10 cellular contexts compared by ENCODE assay signal in genomic region chr5:68196876-68197275, GRCh38. TPM values are rescaled to one million over a fixed set of nuclear protein-coding genes. Genes with fewer than 3 reads are reported as not detected.
DNase-seq lines count a peak whose midpoint lies in the region; ATAC-seq, FAIRE-seq and TF ChIP-seq lines count a peak whose summit lies in the region.
"Had no signal": no experiment of that assay in that cellular context is flagged by ENCODE, and none has a peak within 500 bp of the region (broad histone marks: within the 10 kb centered on the region; RNA-seq: fewer than 3 reads in every experiment).

No MANE protein-coding gene starts in this region.

- WGBS in heart right ventricle, 2 donors, result 94% methylated on average over 6 of the region's 6 CpGs

- ATAC-seq in GM18499 (IDR thresholded peaks at IDR 0.05; ENCODE audit: insufficient read depth, unreplicated experiment) (peak; percentile 88), GM21529 (IDR thresholded peaks at IDR 0.05; ENCODE audit: unreplicated experiment) (peak; percentile 96), HG03469 (IDR thresholded peaks at IDR 0.05; ENCODE audit: unreplicated experiment) (peak; percentile 98), heart right ventricle (peak in 7 of 8 donors; percentile 57 to 82 (median 67))

- H3K36me3 ChIP-seq in heart right ventricle (no peaks in the 10 kb centered on the region), kidney (ENCODE audit: control insufficient read depth in 1 of 2, insufficient read depth in 2 of 2, low read length in 2 of 2) (no peaks in the 10 kb centered on the region)

- H3K27me3 ChIP-seq in heart right ventricle, result no peaks in the 10 kb centered on the region
- H3K27me3 ChIP-seq: dorsolateral prefrontal cortex had no signal

- peak overlapping the region in 2 of 10 donors; percentile 24 to 76 for H3K27ac ChIP-seq in heart right ventricle
- H3K27ac ChIP-seq in kidney (ENCODE audit: low read depth in 2 of 2, low read length in 2 of 2), result no peak overlapping the region

- intact Hi-C loops in heart right ventricle (cut with DNase I), result no loop called here
- intact Hi-C loops in kidney (cut with DNase I), result no loop called here

- no peak for TF ChIP-seq CTCF in heart right ventricle (IDR thresholded peaks at IDR 0.05)
- TF ChIP-seq CTCF in kidney (IDR thresholded peaks at IDR 0.05; ENCODE audit: borderline replicate concordance, extremely low read depth, insufficient read depth), result no peak

- H3K9me3 ChIP-seq in heart right ventricle (no peaks in the 10 kb centered on the region), kidney (ENCODE audit: control insufficient read depth in 1 of 2, low read length in 2 of 2) (no peaks in the 10 kb centered on the region)

- DNase-seq in heart right ventricle (peak in 1 of 2 donors; percentile 34), NK-92 (lab: John Stamatoyannopoulos, UW; ENCODE audit: unreplicated experiment) (no peak), kidney (no peak), NCI-H526 treated with DMSO at 0.1 percent for 48 hours (lab: John Stamatoyannopoulos, UW) (no peak)
- no peak for DNase-seq in NK-92 treated with Interleukin-12 subunit alpha and Interleukin-12 subunit beta, amount 100 ng/mL, for 24 hours (lab: John Stamatoyannopoulos, UW)
- DNase-seq: activated CD4-positive, alpha-beta T cell treated with anti-CD3 and anti-CD28 coated beads for 4 hours had no signal

- H3K4me3 ChIP-seq in heart right ventricle (no peak overlapping the region), kidney (ENCODE audit: low read length in 2 of 2) (no peak overlapping the region)
- H3K4me3 ChIP-seq: dorsolateral prefrontal cortex had no signal

- H3K4me1 ChIP-seq in heart right ventricle, result peaks cover 0 to 35% (median 11%) of the 10 kb centered on the region in 9 donors
- peaks cover 0 to 3% of the 10 kb centered on the region in 2 donors for H3K4me1 ChIP-seq in kidney (ENCODE audit: control insufficient read depth in 1 of 2, insufficient read depth in 1 of 2, low read depth in 1 of 2, low read length in 2 of 2)

- H3K9ac ChIP-seq in kidney (ENCODE audit: low read length in 2 of 2), result no peak overlapping the region

- no peak for FAIRE-seq in kidney (lab: Jason Lieb, UNC)

RNA-seq across cellular contexts. Expression of gene PIK3R1, which starts 18.7 kb away (rescaled TPM):
- total RNA-seq in heart right ventricle, result 100 to 1,000 TPM in 8 of 10 donors, 10 to 100 TPM in 2; 45.6 to 269 (median 148) TPM
- polyA plus RNA-seq in heart right ventricle, result 10 to 100 TPM; 12.2 to 22.3 TPM
- 138 TPM for total RNA-seq in kidney
- 26.6 TPM for polyA plus RNA-seq in kidney (ENCODE audit: insufficient read depth, low read depth, low replicate concordance)
